In the genomic region with DNA sequence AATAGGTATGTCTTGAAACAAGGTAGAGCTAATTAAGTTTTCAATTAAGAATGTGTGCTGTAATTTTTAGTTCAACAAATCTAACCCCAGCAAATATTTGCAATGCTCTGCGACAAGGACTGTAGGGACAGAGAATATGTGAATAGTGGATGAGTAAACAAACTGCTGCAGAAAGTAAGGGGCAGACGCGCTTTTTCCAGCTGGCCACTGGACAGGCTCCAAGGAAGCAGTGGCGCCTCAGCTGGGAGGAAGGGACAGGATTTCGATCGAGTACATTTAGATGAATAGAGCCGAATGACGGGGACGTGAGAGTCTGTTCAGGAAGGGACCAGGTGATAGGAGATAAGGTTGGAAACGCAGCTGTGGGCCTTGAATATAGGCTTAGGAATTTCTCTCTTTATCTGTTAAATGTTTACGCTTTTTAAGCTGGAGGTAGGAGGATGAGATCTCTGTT, we compare ENCODE assay signal across 14 cellular contexts.
DNase-seq lines count a peak whose midpoint lies in the region; ATAC-seq, FAIRE-seq and TF ChIP-seq lines count a peak whose summit lies in the region.
"Had no signal": no experiment of that assay in that cellular context is flagged by ENCODE, and none has a peak within 500 bp of the region (broad histone marks: within the 10 kb centered on the region; RNA-seq: fewer than 3 reads in every experiment).

No MANE protein-coding gene starts in this region.

- H3K27me3 ChIP-seq in mammary epithelial cell (ENCODE audit: insufficient read depth, low read length) (no peaks in the 10 kb centered on the region), muscle layer of colon (ENCODE audit: control insufficient read depth in 1 of 2, insufficient read depth in 2 of 2, low read length in 2 of 2) (no peaks in the 10 kb centered on the region)
- H3K27me3 ChIP-seq: brain microvascular endothelial cell had no signal

- no peaks in the 10 kb centered on the region for H4K20me1 ChIP-seq in mammary epithelial cell (ENCODE audit: insufficient read depth, low read length)

- no peak overlapping the region for H3K4me2 ChIP-seq in mammary epithelial cell (ENCODE audit: insufficient read depth, low read depth, low read length)

- ATAC-seq in HG02610 (IDR thresholded peaks at IDR 0.05; ENCODE audit: unreplicated experiment) (no peak), GM18519 (IDR thresholded peaks at IDR 0.05; ENCODE audit: low FRiP score, unreplicated experiment) (no peak), GM19452 (IDR thresholded peaks at IDR 0.05; ENCODE audit: unreplicated experiment) (no peak)
- ATAC-seq: activated CD8-positive, alpha-beta memory T cell treated with anti-CD3 and anti-CD28 coated beads, Interleukin-2, amount 10 ng/mL, durations not matched to agents 7 days and 5 days had no signal

- H3K4me3 ChIP-seq in mammary epithelial cell (replicated peaks in 1 of 3; ENCODE audit: insufficient read depth in 1 of 3, low read depth in 2 of 3, low read length in 3 of 3) = no peak overlapping the region
- H3K4me3 ChIP-seq in muscle layer of colon (ENCODE audit: low read depth in 1 of 2, low read length in 2 of 2) = no peak overlapping the region

- intact Hi-C loops in mammary epithelial cell (cut with micrococcal nuclease) = no loop called here

- FAIRE-seq in D721Med (lab: Jason Lieb, UNC) = no peak

- H3K9me3 ChIP-seq in mammary epithelial cell (replicated peaks; ENCODE audit: insufficient read depth, low read length) (no peaks in the 10 kb centered on the region), muscle layer of colon (ENCODE audit: low read length) (no peaks in the 10 kb centered on the region)

- dilution Hi-C loops in mammary epithelial cell (cut with HindIII; ENCODE audit: low sequenced_read_pairs) = no loop called here

- H3K36me3 ChIP-seq in mammary epithelial cell (ENCODE audit: insufficient read depth, low read length) = peaks cover 49% of the 10 kb centered on the region
- H3K36me3 ChIP-seq in muscle layer of colon (ENCODE audit: insufficient read depth, low read length) = peaks cover 24% of the 10 kb centered on the region

- H3K4me1 ChIP-seq in mammary epithelial cell (ENCODE audit: insufficient read depth, low read length) = no peaks in the 10 kb centered on the region
- peaks cover 23% of the 10 kb centered on the region for H3K4me1 ChIP-seq in muscle layer of colon (ENCODE audit: insufficient read depth, low read length)

- TF ChIP-seq CTCF in mammary epithelial cell (conservative IDR thresholded peaks at IDR 0.05 in 1 of 2, IDR thresholded peaks at IDR 0.05 in 1 of 2; ENCODE audit: extremely low read depth in 1 of 2, insufficient read depth in 1 of 2, low read depth in 1 of 2, low read length in 2 of 2) (no peak), D721Med (IDR thresholded peaks at IDR 0.05; ENCODE audit: insufficient read depth, missing control alignments) (no peak)

- BruUV-seq in mammary epithelial cell (replicated peaks; lab: Mats Ljungman, UMichigan) = no TSS peak

- CTCF ChIA-PET in mammary epithelial cell (lab: Charles Lee; ENCODE audit: low non-redundant PET) = no interaction called here

- WGBS in mammary epithelial cell (ENCODE audit: low coverage, missing lambda C conversion rate) = 86% methylated on average over 11 of the region's 11 CpGs

- no peak overlapping the region for H2AFZ ChIP-seq in mammary epithelial cell (ENCODE audit: low read depth, low read length)

- peak overlapping the region; percentile 2 for H3K27ac ChIP-seq in mammary epithelial cell (ENCODE audit: insufficient read depth, low read depth, low read length)
- H3K27ac ChIP-seq in muscle layer of colon (ENCODE audit: low read depth, low read length) = peak overlapping the region; percentile 58
- H3K27ac ChIP-seq: brain microvascular endothelial cell had no signal

- H3K79me2 ChIP-seq in mammary epithelial cell (ENCODE audit: insufficient read depth, low read length) = peaks cover 51% of the 10 kb centered on the region

- peak; percentile 60 for DNase-seq in COR-L47 (lab: John Stamatoyannopoulos, UW)
- DNase-seq in NCI-H1105 (lab: John Stamatoyannopoulos, UW) = peak; percentile 48
- no peak for DNase-seq in mammary epithelial cell
- DNase-seq in D721Med (ENCODE audit: insufficient read length, low spot score) = no peak
- DNase-seq: activated CD8-positive, alpha-beta memory T cell treated with anti-CD3 and anti-CD28 coated beads, Interleukin-2, amount 10 ng/mL, durations not matched to agents 7 days and 5 days; brain microvascular endothelial cell; DND-41; foreskin fibroblast; KG1; NCI-H524 had no signal

- H3K9ac ChIP-seq in mammary epithelial cell (ENCODE audit: insufficient read depth, low read length) = no peak overlapping the region
- no peak overlapping the region for H3K9ac ChIP-seq in muscle layer of colon (ENCODE audit: low read length)

- in situ Hi-C loops in mammary epithelial cell (cut with MboI; ENCODE audit: low sequenced_read_pairs in 2 of 2) = no loop called here

Comparison
In these comparisons a context has a peak if more than half of its experiments do, and no peak if none do; other contexts are left out.
1. DNase-seq: peak in COR-L47 (single experiment) and NCI-H1105 (single experiment); none in mammary epithelial cell (single experiment) and D721Med (single experiment).